Comparison of ENCODE assay signal across 27 cellular contexts in the genomic region with DNA sequence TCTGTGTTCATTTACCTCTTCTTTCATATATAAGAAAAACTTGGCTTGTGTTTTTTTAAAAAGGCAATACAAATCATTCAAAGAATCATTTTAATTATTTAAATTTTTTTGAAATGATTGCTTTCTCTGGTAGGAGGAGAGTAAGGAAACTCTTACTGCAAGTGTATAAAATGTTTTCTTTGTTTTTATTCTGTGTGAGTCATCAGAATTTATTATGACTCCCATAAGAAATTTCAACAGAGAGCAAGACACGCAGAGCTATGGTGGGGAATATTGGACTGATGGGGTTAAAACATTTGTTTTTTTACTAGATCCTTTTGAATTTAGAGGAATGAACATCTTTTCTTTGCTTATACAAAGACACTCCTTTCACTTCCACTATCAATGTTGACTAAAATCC.
"Had no signal": no experiment of that assay in that cellular context is flagged by ENCODE, and none has a peak within 500 bp of the region (broad histone marks: within the 10 kb centered on the region; RNA-seq: fewer than 3 reads in every experiment).

No MANE protein-coding gene starts in this region.

- H3K9me3 Mint-ChIP-seq: immature natural killer cell; mesothelial cell of epicardium; naive B cell; natural killer cell; nephron progenitor cell; neural progenitor cell; stimulated activated effector memory CD8-positive, alpha-beta T cell treated with anti-CD3 and anti-CD28 coated beads, Interleukin-12 subunit alpha, Interleukin-12 subunit beta, amount 100 ng/mL, for 72 hours; stimulated activated naive CD8-positive, alpha-beta T cell treated with anti-CD3 and anti-CD28 coated beads, Interleukin-15, Interleukin-2, amounts not matched to agents 100 ng/mL and 50 ng/mL, for 24 hours had no signal

- H3K9ac ChIP-seq: neural progenitor cell, parathyroid adenoma had no signal

- H3K4me2 ChIP-seq: neural progenitor cell had no signal

- H3K27me3 ChIP-seq: neural progenitor cell, neutrophil, right lobe of liver, spleen, suprapubic skin, tibial artery, upper lobe of right lung had no signal

- H3K27ac Mint-ChIP-seq: immature natural killer cell; mesothelial cell of epicardium; naive B cell; natural killer cell; nephron progenitor cell; neural progenitor cell; stimulated activated effector memory CD8-positive, alpha-beta T cell treated with anti-CD3 and anti-CD28 coated beads, Interleukin-12 subunit alpha, Interleukin-12 subunit beta, amount 100 ng/mL, for 72 hours; stimulated activated naive CD8-positive, alpha-beta T cell treated with anti-CD3 and anti-CD28 coated beads, Interleukin-15, Interleukin-2, amounts not matched to agents 100 ng/mL and 50 ng/mL, for 24 hours had no signal

- ATAC-seq: natural killer cell; psoas muscle; right lobe of liver; stimulated activated effector memory CD8-positive, alpha-beta T cell treated with anti-CD3 and anti-CD28 coated beads, Interleukin-12 subunit alpha, Interleukin-12 subunit beta, amount 100 ng/mL, for 72 hours; upper lobe of right lung had no signal

- H3K36me3 ChIP-seq: left ventricle myocardium inferior, neural progenitor cell, neutrophil, right lobe of liver, spleen, suprapubic skin, thoracic aorta, tibial artery, upper lobe of right lung had no signal

- H3K4me1 Mint-ChIP-seq: immature natural killer cell; naive B cell; natural killer cell; nephron progenitor cell; neural progenitor cell; stimulated activated effector memory CD8-positive, alpha-beta T cell treated with anti-CD3 and anti-CD28 coated beads, Interleukin-12 subunit alpha, Interleukin-12 subunit beta, amount 100 ng/mL, for 72 hours had no signal

- H3K9me3 ChIP-seq: left ventricle myocardium inferior, neutrophil, psoas muscle, right lobe of liver, spleen, suprapubic skin, thoracic aorta, tibial artery, upper lobe of right lung had no signal

- DNase-seq: hypothalamus; immature natural killer cell; islet precursor cell; left ventricle myocardium inferior; mesendoderm; naive B cell; natural killer cell; nephron progenitor cell; occipital lobe; psoas muscle; right lobe of liver; small intestine; spleen; stimulated activated CD4-positive, alpha-beta T cell treated with anti-CD3 and anti-CD28 coated beads, Interleukin-4, amount 100 ng/mL, for 24 hours; stimulated activated naive CD4-positive, alpha-beta T cell; tibial artery; trophoblast cell; upper lobe of right lung had no signal

- H3K27ac ChIP-seq: left ventricle myocardium inferior, neural progenitor cell, neutrophil, parathyroid adenoma, psoas muscle, right lobe of liver, spleen, suprapubic skin, thoracic aorta, tibial artery, upper lobe of right lung had no signal

- H3K36me3 Mint-ChIP-seq: immature natural killer cell; mesothelial cell of epicardium; naive B cell; natural killer cell; neural progenitor cell; stimulated activated effector memory CD8-positive, alpha-beta T cell treated with anti-CD3 and anti-CD28 coated beads, Interleukin-12 subunit alpha, Interleukin-12 subunit beta, amount 100 ng/mL, for 72 hours had no signal

- H3K4me3 Mint-ChIP-seq: immature natural killer cell; mesothelial cell of epicardium; naive B cell; natural killer cell; nephron progenitor cell; neural progenitor cell; stimulated activated effector memory CD8-positive, alpha-beta T cell treated with anti-CD3 and anti-CD28 coated beads, Interleukin-12 subunit alpha, Interleukin-12 subunit beta, amount 100 ng/mL, for 72 hours; stimulated activated naive CD8-positive, alpha-beta T cell treated with anti-CD3 and anti-CD28 coated beads, Interleukin-15, Interleukin-2, amounts not matched to agents 100 ng/mL and 50 ng/mL, for 24 hours had no signal

- H2AFZ ChIP-seq: neural progenitor cell, parathyroid adenoma had no signal

- H3K4me3 ChIP-seq: left ventricle myocardium inferior, lung, neural progenitor cell, psoas muscle, right lobe of liver, spleen, suprapubic skin, thoracic aorta, tibial artery, upper lobe of right lung had no signal

- H3K79me2 ChIP-seq: parathyroid adenoma had no signal

- H3K4me1 ChIP-seq: left ventricle myocardium inferior, neural progenitor cell, parathyroid adenoma, psoas muscle, spleen, suprapubic skin, tibial artery, upper lobe of right lung had no signal
